In the genomic region with DNA sequence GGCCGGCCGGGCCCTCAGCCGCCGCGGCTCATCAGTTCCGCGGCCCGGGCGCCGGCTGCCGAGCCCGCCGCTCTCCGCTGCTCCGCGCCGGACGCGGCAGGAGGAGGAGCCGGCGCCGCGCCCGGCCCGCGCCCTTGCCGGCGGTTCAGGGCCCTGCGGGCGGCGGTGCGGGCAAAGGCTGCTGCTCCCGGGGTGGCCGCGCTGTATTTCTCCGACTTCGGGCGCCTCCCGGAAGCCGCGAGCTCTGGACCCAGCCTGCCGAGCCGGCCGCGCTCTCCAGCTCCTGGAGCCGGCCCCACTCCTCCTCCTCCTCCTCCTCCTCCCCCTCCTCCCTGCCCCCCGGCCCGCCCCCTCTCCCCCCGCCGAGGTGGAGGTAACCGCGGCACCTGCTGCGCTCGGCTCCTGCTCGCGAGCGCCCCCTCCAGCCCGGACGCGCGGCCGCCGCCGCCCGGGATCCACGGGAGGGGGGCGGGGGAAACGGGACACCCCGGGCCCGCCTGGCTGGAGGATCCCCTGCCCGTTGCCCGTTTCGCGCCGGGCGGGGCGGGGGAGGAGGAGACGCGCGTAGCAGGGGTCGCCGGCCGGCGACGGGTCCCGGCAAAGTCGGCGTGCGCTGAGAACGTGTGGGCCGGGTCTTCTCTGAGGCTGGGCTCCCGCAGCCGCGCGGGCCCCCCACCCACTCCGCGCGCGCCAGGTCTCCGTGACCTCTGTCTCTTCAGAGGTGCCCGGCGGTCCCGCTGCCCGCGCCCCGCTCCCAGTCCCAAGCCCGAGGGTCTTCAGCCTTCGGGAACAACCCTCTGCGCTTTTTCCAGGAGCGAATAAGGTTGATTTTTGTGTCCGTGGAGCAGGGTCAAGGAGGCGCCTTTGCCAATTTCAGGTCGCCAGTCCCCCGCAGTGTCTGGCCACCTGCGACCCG, we compare ENCODE assay signal across 8 cellular contexts. TPM values are rescaled to one million over a fixed set of nuclear protein-coding genes. Genes with fewer than 3 reads are reported as not detected.
A peak's percentile ranks its signal among the peaks of the same experiment; 100 is the strongest.
DNase-seq lines count a peak whose midpoint lies in the region; ATAC-seq and TF ChIP-seq lines count a peak whose summit lies in the region.

A gene with protein sequence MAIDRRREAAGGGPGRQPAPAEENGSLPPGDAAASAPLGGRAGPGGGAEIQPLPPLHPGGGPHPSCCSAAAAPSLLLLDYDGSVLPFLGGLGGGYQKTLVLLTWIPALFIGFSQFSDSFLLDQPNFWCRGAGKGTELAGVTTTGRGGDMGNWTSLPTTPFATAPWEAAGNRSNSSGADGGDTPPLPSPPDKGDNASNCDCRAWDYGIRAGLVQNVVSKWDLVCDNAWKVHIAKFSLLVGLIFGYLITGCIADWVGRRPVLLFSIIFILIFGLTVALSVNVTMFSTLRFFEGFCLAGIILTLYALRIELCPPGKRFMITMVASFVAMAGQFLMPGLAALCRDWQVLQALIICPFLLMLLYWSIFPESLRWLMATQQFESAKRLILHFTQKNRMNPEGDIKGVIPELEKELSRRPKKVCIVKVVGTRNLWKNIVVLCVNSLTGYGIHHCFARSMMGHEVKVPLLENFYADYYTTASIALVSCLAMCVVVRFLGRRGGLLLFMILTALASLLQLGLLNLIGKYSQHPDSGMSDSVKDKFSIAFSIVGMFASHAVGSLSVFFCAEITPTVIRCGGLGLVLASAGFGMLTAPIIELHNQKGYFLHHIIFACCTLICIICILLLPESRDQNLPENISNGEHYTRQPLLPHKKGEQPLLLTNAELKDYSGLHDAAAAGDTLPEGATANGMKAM (minus strand): TSS at position 257 of the 916 bp plus-strand sequence. CDS start 491 bp downstream, outside the sequence.

- H3K27ac ChIP-seq in Peyer's patch, result peak within 1 kb of the TSS; percentile 49 to 82 (median 66)
- peak within 1 kb of the TSS; percentile 95 for H3K27ac ChIP-seq in substantia nigra (ENCODE audit: low read depth, low read length, poor library complexity, severe bottlenecking)

- peak; percentile 33 to 79 for TF ChIP-seq POLR2A in Peyer's patch (IDR thresholded peaks at IDR 0.05)

- H3K9me3 ChIP-seq in Peyer's patch, result no peaks in the 10 kb centered on the region

- TF ChIP-seq CTCF in GM06990 (IDR thresholded peaks at IDR 0.05; ENCODE audit: insufficient read depth, low read length, poor library complexity, severe bottlenecking) (no peak), Peyer's patch (IDR thresholded peaks at IDR 0.05) (peak in 5 of 6 experiments; percentile 61 to 83 (median 78))

- H3K36me3 ChIP-seq in GM06990 (ENCODE audit: control insufficient read depth, insufficient read depth, low read length) (no peaks in the 10 kb centered on the region), Peyer's patch (no peaks in the 10 kb centered on the region)

- H3K27me3 ChIP-seq in GM06990 (replicated peaks; ENCODE audit: control insufficient read depth, insufficient read depth, low read length), result peaks cover 2% of the 10 kb centered on the region; the same call in 1 of the 2 replicates
- no peaks in the 10 kb centered on the region for H3K27me3 ChIP-seq in Peyer's patch

- DNase-seq in GM06990 (ENCODE audit: extremely low read depth, insufficient read length) (peak; percentile 69), Peyer's patch (peak; percentile 57 to 93 (median 87)), germinal center (ENCODE audit: low spot score) (peak; percentile 90), nucleus accumbens (lab: John Stamatoyannopoulos, UW) (peak in 51 of 56 donors; percentile 25 to 89 (median 69)), substantia nigra (lab: John Stamatoyannopoulos, UW) (peak in 45 of 49 donors; percentile 39 to 88 (median 66))
- peak; percentile 91 for DNase-seq in activated effector memory CD4-positive, alpha-beta T cell treated with anti-CD3 and anti-CD28 coated beads, Interleukin-2, amount 50 U/mL, for 16 hours

- peaks cover 0 to 16% (median 13%) of the 10 kb centered on the region in 4 donors for H3K4me1 ChIP-seq in Peyer's patch

- peak within 1 kb of the TSS; percentile 38 for H3K4me3 ChIP-seq in GM06990 (replicated peaks; ENCODE audit: low read depth, low read length)
- peak within 1 kb of the TSS; percentile 51 to 79 (median 64) for H3K4me3 ChIP-seq in Peyer's patch

- ATAC-seq in HG03432 (IDR thresholded peaks at IDR 0.05; ENCODE audit: unreplicated experiment) (peak; percentile 60), HG03457 (IDR thresholded peaks at IDR 0.05; ENCODE audit: unreplicated experiment) (no peak)

RNA-seq across cellular contexts. Expression of the gene that starts here (rescaled TPM):
- total RNA-seq in Peyer's patch, result 100 to 1,000 TPM in 2 of 4 donors, 10 to 100 TPM in 2; 22.3 to 145 (median 91.6) TPM
